Comparison of ENCODE assay signal across 20 cellular contexts in the genomic region with DNA sequence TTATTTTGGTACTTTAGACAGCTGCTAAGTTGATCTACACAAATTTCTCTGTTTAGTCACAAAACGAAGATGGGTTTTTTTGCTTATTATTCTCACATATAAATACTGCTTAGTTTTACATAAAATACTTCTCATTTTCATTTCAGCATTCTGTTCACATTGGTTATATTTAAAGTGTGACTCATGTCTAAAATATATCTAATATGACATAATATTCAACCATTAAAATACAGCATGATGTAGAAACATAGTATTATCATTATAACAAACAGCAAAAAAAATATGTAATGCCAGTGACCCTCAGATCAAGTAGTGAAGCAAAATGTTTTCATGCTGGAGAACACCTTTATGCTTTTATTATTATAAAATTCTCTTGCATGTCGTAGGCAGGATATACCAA.
DNase-seq lines count a peak whose midpoint lies in the region; ATAC-seq and TF ChIP-seq lines count a peak whose summit lies in the region.
"Had no signal": no experiment of that assay in that cellular context is flagged by ENCODE, and none has a peak within 500 bp of the region (broad histone marks: within the 10 kb centered on the region; RNA-seq: fewer than 3 reads in every experiment).

No MANE protein-coding gene starts in this region.

- H3F3A ChIP-seq in PC-3 (ENCODE audit: low read length, unreplicated experiment): no peaks in the 10 kb centered on the region

- H3K9me3 Mint-ChIP-seq in chondrocyte (ENCODE audit: low read depth): no peaks in the 10 kb centered on the region
- H3K9me3 Mint-ChIP-seq in activated CD4-positive, alpha-beta memory T cell treated with anti-CD3 and anti-CD28 coated beads for 36 hours: no peaks in the 10 kb centered on the region
- H3K9me3 Mint-ChIP-seq: CD8-positive, alpha-beta memory T cell had no signal

- no peaks in the 10 kb centered on the region for H3K27me3 Mint-ChIP-seq in chondrocyte (ENCODE audit: low read depth)
- no peaks in the 10 kb centered on the region for H3K27me3 Mint-ChIP-seq in activated CD4-positive, alpha-beta memory T cell treated with anti-CD3 and anti-CD28 coated beads for 36 hours
- H3K27me3 Mint-ChIP-seq: CD8-positive, alpha-beta memory T cell had no signal

- peak overlapping the region; percentile 14 for H3K27ac ChIP-seq in PC-3 (ENCODE audit: low read length)
- H3K27ac ChIP-seq: KMS-11, SJSA1 had no signal

- no peaks in the 10 kb centered on the region for H3K9me3 ChIP-seq in PC-3 (ENCODE audit: low read length)
- H3K9me3 ChIP-seq: SJSA1 had no signal

- H3K9ac ChIP-seq in PC-3 (ENCODE audit: low read length): 0 out of 2 replicates have a peak overlapping the region, but pooled peaks have one; percentile 5
- H3K9ac ChIP-seq: KMS-11 had no signal

- ATAC-seq in PC-3: peak; percentile 37
- ATAC-seq: Panc1 had no signal

- CTCF ChIA-PET in PC-3 (lab: Charles Lee): no interaction called here
- CTCF ChIA-PET in activated CD4-positive, alpha-beta memory T cell treated with anti-CD3 and anti-CD28 coated beads for 36 hours (lab: Charles Lee): no interaction called here

- DNase-seq in EH (ENCODE audit: low read depth) (peak; percentile 62), PC-3 (no peak), chondrocyte (ENCODE audit: low spot score) (no peak), iris pigment epithelial cell (ENCODE audit: low read depth) (peak; percentile 59), occipital lobe (lab: John Stamatoyannopoulos, UW) (no peak), GDM1 (lab: John Stamatoyannopoulos, UW) (no peak), GM19238 (ENCODE audit: insufficient read length, low spot score) (no peak)
- no peak for DNase-seq in activated CD4-positive, alpha-beta memory T cell treated with anti-CD3 and anti-CD28 coated beads for 36 hours
- DNase-seq: C1 segment of cervical spinal cord; CD8-positive, alpha-beta memory T cell; DMS53; GOT3; NCI-H1417 treated with DMSO at 0.1 percent for 48 hours; NCI-H1930; NCI-H345; NCI-H524 treated with DMSO at 0.1 percent for 48 hours; SW 1271 had no signal

- H3K4me1 ChIP-seq in PC-3 (ENCODE audit: insufficient read depth, low read length): no peaks in the 10 kb centered on the region

- H3K4me3 ChIP-seq in PC-3 (ENCODE audit: low read length): no peak overlapping the region
- H3K4me3 ChIP-seq: SJSA1 had no signal

- H3K9me2 ChIP-seq in PC-3 (replicated peaks; ENCODE audit: low read length): no peaks in the 10 kb centered on the region

- no peak overlapping the region for H2AFZ ChIP-seq in PC-3 (ENCODE audit: low read length)

- H3K79me2 ChIP-seq in PC-3 (ENCODE audit: low read length): no peaks in the 10 kb centered on the region

- no TSS peak for BruUV-seq in PC-3 (replicated peaks; lab: Mats Ljungman, UMichigan)

- H3K27ac Mint-ChIP-seq in chondrocyte (ENCODE audit: unreplicated experiment): peak overlapping the region; percentile 82
- no peak overlapping the region for H3K27ac Mint-ChIP-seq in activated CD4-positive, alpha-beta memory T cell treated with anti-CD3 and anti-CD28 coated beads for 36 hours

- peaks cover 44% of the 10 kb centered on the region for H3K4me1 Mint-ChIP-seq in chondrocyte (ENCODE audit: low read depth)
- peaks cover 3% of the 10 kb centered on the region for H3K4me1 Mint-ChIP-seq in activated CD4-positive, alpha-beta memory T cell treated with anti-CD3 and anti-CD28 coated beads for 36 hours (ENCODE audit: low read depth)

- no peaks in the 10 kb centered on the region for H4K20me1 ChIP-seq in PC-3 (ENCODE audit: low read length)

- H3K36me3 Mint-ChIP-seq in chondrocyte (ENCODE audit: low read depth): peaks cover 17% of the 10 kb centered on the region
- H3K36me3 Mint-ChIP-seq in activated CD4-positive, alpha-beta memory T cell treated with anti-CD3 and anti-CD28 coated beads for 36 hours: peaks cover 14% of the 10 kb centered on the region

- intact Hi-C loops in PC-3 (cut with micrococcal nuclease): no loop called here
- intact Hi-C loops in activated CD4-positive, alpha-beta memory T cell treated with anti-CD3 and anti-CD28 coated beads for 36 hours (cut with micrococcal nuclease): no loop called here

- no peaks in the 10 kb centered on the region for H3K27me3 ChIP-seq in PC-3 (ENCODE audit: low read length)
- H3K27me3 ChIP-seq: SJSA1 had no signal

- no peak for TF ChIP-seq CTCF in PC-3 (conservative IDR thresholded peaks at IDR 0.05; ENCODE audit: low read depth, low read length)
- no peak for TF ChIP-seq CTCF in chondrocyte (IDR thresholded peaks at IDR 0.05)

- H3K36me3 ChIP-seq in PC-3 (ENCODE audit: low read depth, low read length): peaks cover 32% of the 10 kb centered on the region

- POLR2A ChIA-PET in PC-3 (lab: Charles Lee; ENCODE audit: unreplicated experiment): no interaction called here
- POLR2A ChIA-PET in activated CD4-positive, alpha-beta memory T cell treated with anti-CD3 and anti-CD28 coated beads for 36 hours (lab: Charles Lee): no interaction called here

- H3K4me2 ChIP-seq in PC-3 (ENCODE audit: low read length): no peak overlapping the region
- H3K4me2 ChIP-seq: KMS-11 had no signal

- no peak overlapping the region for H3K4me3 Mint-ChIP-seq in chondrocyte (ENCODE audit: unreplicated experiment)
- H3K4me3 Mint-ChIP-seq in activated CD4-positive, alpha-beta memory T cell treated with anti-CD3 and anti-CD28 coated beads for 36 hours: no peak overlapping the region
- H3K4me3 Mint-ChIP-seq: CD8-positive, alpha-beta memory T cell had no signal

Comparison
In these comparisons a context has a peak if more than half of its experiments do, and no peak if none do; other contexts are left out.
1. DNase-seq: peak in EH (single experiment) and iris pigment epithelial cell (single experiment); none in PC-3 (single experiment), chondrocyte (single experiment), occipital lobe (single experiment), GDM1 (single experiment), GM19238 (single experiment) and activated CD4-positive, alpha-beta memory T cell treated with anti-CD3 and anti-CD28 coated beads for 36 hours (single experiment).